In the genomic region with DNA sequence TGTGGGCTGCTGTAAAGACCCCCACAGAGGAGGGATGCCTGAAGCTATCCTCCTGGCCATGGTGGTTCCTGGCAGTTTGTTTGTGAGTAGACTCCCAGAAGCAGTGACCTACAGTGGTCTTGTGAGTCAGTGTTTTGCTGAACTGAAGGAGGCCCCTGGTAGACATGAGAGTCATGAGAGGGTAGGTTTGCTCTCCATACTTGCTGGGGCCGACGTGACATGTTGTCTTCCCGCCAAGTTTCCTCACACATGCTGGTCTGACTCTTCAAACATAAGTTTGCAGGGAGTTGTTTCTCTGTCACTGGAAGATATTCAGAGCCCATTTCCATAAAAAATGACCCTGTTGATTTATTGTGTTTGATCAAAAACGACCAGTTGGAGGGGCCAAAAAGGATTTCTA, we compare ENCODE assay signal across 1 cellular context.
TF ChIP-seq lines count a peak whose summit lies in the region.

No MANE protein-coding gene starts in this region.

TF ChIP-seq in IMR-90, 13 proteins besides CTCF, POLR2A, EP300 and RAD21:
- TF ChIP-seq USF2 (IDR thresholded peaks at IDR 0.05; ENCODE audit: low read depth, low read length) (no peak), CEBPB (IDR thresholded peaks at IDR 0.05; ENCODE audit: low read depth, low read length) (no peak), SMC3 (IDR thresholded peaks at IDR 0.05; ENCODE audit: low read depth, low read length) (no peak), MAZ (IDR thresholded peaks at IDR 0.05; ENCODE audit: borderline replicate concordance, low read depth, low read length) (no peak), MAFK (IDR thresholded peaks at IDR 0.05; ENCODE audit: low read depth, low read length) (no peak), RCOR1 (IDR thresholded peaks at IDR 0.05; ENCODE audit: insufficient replicate concordance, low read length) (no peak), NFE2L2 (IDR thresholded peaks at IDR 0.05; ENCODE audit: low read depth, low read length) (no peak), BHLHE40 (IDR thresholded peaks at IDR 0.05; ENCODE audit: low read depth, low read length) (no peak), CHD1 (IDR thresholded peaks at IDR 0.05; ENCODE audit: low read depth, low read length) (no peak), RFX5 (IDR thresholded peaks at IDR 0.05; ENCODE audit: low read depth, low read length) (no peak)
TF ChIP-seq in IMR-90: peak in this region for 0.
